ENCODE assay signal across 8 cellular contexts in genomic region chr19:47719047-47719885, GRCh38. TPM values are rescaled to one million over a fixed set of nuclear protein-coding genes. Genes with fewer than 3 reads are reported as not detected.
DNase-seq lines count a peak whose midpoint lies in the region; ATAC-seq, FAIRE-seq and TF ChIP-seq lines count a peak whose summit lies in the region.

No MANE protein-coding gene starts in this region.

- WGBS in right cardiac atrium: 15% methylated on average over 27 of the region's 27 CpGs
- WGBS in sigmoid colon, 2 donors: 38 to 54% methylated on average over 27 of the region's 27 CpGs

- H3K36me3 Mint-ChIP-seq in activated naive CD8-positive, alpha-beta T cell treated with anti-CD3 and anti-CD28 coated beads, Interleukin-2, amount 50 U/mL, for 24 hours (ENCODE audit: low read depth): peaks cover 3% of the 10 kb centered on the region

- DNase-seq in GOT3 (lab: John Stamatoyannopoulos, UW) (peak; percentile 68), amygdala (lab: John Stamatoyannopoulos, UW) (peak in 45 of 56 donors; percentile 6 to 87 (median 54)), right cardiac atrium (peak; percentile 92 to 96 (median 95)), sigmoid colon (peak; percentile 99), GM12892 (ENCODE audit: insufficient read length) (no peak)
- DNase-seq in activated CD4-positive, CD25-positive, alpha-beta regulatory T cell treated with anti-CD3 and anti-CD28 coated beads, Interleukin-2, amount 50 U/mL, for 72 hours: no peak
- no peak for DNase-seq in activated naive CD8-positive, alpha-beta T cell treated with anti-CD3 and anti-CD28 coated beads, Interleukin-2, amount 50 U/mL, for 24 hours

- peak overlapping the region; percentile 10 for H3K4me3 ChIP-seq in right cardiac atrium (ENCODE audit: low read length)
- H3K4me3 ChIP-seq in sigmoid colon: peak overlapping the region; percentile 13 to 43 (median 36)

- peak in 2 of 4 donors; percentile 45 to 70 for TF ChIP-seq EP300 in sigmoid colon (IDR thresholded peaks at IDR 0.05)

- H3K36me3 ChIP-seq in sigmoid colon: peaks cover 9 to 16% (median 13%) of the 10 kb centered on the region in 4 donors

- H3K4me1 Mint-ChIP-seq in activated naive CD8-positive, alpha-beta T cell treated with anti-CD3 and anti-CD28 coated beads, Interleukin-2, amount 50 U/mL, for 24 hours: peaks cover 3% of the 10 kb centered on the region

- no peak overlapping the region for H3K4me3 Mint-ChIP-seq in activated naive CD8-positive, alpha-beta T cell treated with anti-CD3 and anti-CD28 coated beads, Interleukin-2, amount 50 U/mL, for 24 hours

- intact Hi-C loops in right cardiac atrium (cut with DNase I) (no loop called here), sigmoid colon (cut with DNase I) (loop anchor here (1.0 to 10.0 kb wide), 2 partner anchors 24 to 444 kb away; partner anchors contain the start of gene INAFM1)

- no peak for TF ChIP-seq CTCF in sigmoid colon (IDR thresholded peaks at IDR 0.05)

- peak; percentile 87 to 91 for ATAC-seq in right cardiac atrium
- no peak for ATAC-seq in GM18873 (IDR thresholded peaks at IDR 0.05; ENCODE audit: low FRiP score, unreplicated experiment)
- no peak for ATAC-seq in activated naive CD8-positive, alpha-beta T cell treated with anti-CD3 and anti-CD28 coated beads, Interleukin-2, amount 50 U/mL, for 24 hours

- H3K9me3 Mint-ChIP-seq in activated naive CD8-positive, alpha-beta T cell treated with anti-CD3 and anti-CD28 coated beads, Interleukin-2, amount 50 U/mL, for 24 hours: no peaks in the 10 kb centered on the region

- no peak overlapping the region for H3K27ac Mint-ChIP-seq in activated naive CD8-positive, alpha-beta T cell treated with anti-CD3 and anti-CD28 coated beads, Interleukin-2, amount 50 U/mL, for 24 hours

- peak overlapping the region; percentile 78 for H3K27ac ChIP-seq in right cardiac atrium (ENCODE audit: low read length)
- H3K27ac ChIP-seq in sigmoid colon: peak overlapping the region; percentile 95 to 99 (median 97)

- TF ChIP-seq POLR2A in sigmoid colon (IDR thresholded peaks at IDR 0.05) (peak in 1 of 2 donors; percentile 25), GM12892 (IDR thresholded peaks at IDR 0.05; ENCODE audit: low read depth, low read length) (no peak)

- FAIRE-seq in GM12892 (lab: Jason Lieb, UNC): no peak

- H3K27me3 ChIP-seq in right cardiac atrium (ENCODE audit: control insufficient read depth, insufficient read depth): no peaks in the 10 kb centered on the region
- H3K27me3 ChIP-seq in sigmoid colon: no peaks in the 10 kb centered on the region

- H3K9me3 ChIP-seq in right cardiac atrium (ENCODE audit: control insufficient read depth, low read length) (no peaks in the 10 kb centered on the region), sigmoid colon (no peaks in the 10 kb centered on the region)

- peaks cover 35% of the 10 kb centered on the region for H3K27me3 Mint-ChIP-seq in activated naive CD8-positive, alpha-beta T cell treated with anti-CD3 and anti-CD28 coated beads, Interleukin-2, amount 50 U/mL, for 24 hours

- H3K4me1 ChIP-seq in right cardiac atrium (ENCODE audit: control insufficient read depth, insufficient read depth, low read length): peaks cover 14% of the 10 kb centered on the region
- H3K4me1 ChIP-seq in sigmoid colon: peaks cover 0 to 97% (median 91%) of the 10 kb centered on the region in 4 donors

RNA-seq across cellular contexts. Expression of gene EHD2, which starts 6.0 kb away (rescaled TPM):
- 10 to 100 TPM; 32.8 to 61.9 (median 49.1) TPM for total RNA-seq in right cardiac atrium
- polyA plus RNA-seq in right cardiac atrium: 34.8 TPM
- 100 to 1,000 TPM in 1 of 4 donors, 10 to 100 TPM in 3; 41.8 to 184 (median 72.4) TPM for total RNA-seq in sigmoid colon
- polyA plus RNA-seq in sigmoid colon: 10 to 100 TPM in 2 of 3 donors, 1 to 10 TPM in 1; 3.5 to 26.7 (median 10.8) TPM
- polyA plus RNA-seq in GM12892 (2012; ENCODE audit: missing spikeins): not detected

RNA-seq across cellular contexts. Expression of gene NOP53, which starts 26.1 kb away (rescaled TPM):
- total RNA-seq in right cardiac atrium (100 to 1,000 TPM; 191 to 248 (median 237) TPM), sigmoid colon (100 to 1,000 TPM; 432 to 576 (median 557) TPM)
- polyA plus RNA-seq in right cardiac atrium (322 TPM), sigmoid colon (100 to 1,000 TPM; 304 to 682 (median 589) TPM)
- 326 TPM for polyA plus RNA-seq in GM12892 (2012; ENCODE audit: missing spikeins)

RNA-seq across cellular contexts. Expression of gene SELENOW, which starts 59.2 kb away (rescaled TPM):
- total RNA-seq in right cardiac atrium (1,000 to 10,000 TPM in 2 of 4 donors, 100 to 1,000 TPM in 2; 857 to 1,126 (median 1,037) TPM), sigmoid colon (1,000 to 10,000 TPM; 1,579 to 3,138 (median 2,179) TPM)
- polyA plus RNA-seq in right cardiac atrium (1,795 TPM), sigmoid colon (100 to 1,000 TPM; 329 to 999 (median 792) TPM)
- polyA plus RNA-seq in GM12892 (2012; ENCODE audit: missing spikeins): 45.9 TPM

Comparison
In these comparisons a context has a peak if more than half of its experiments do, and no peak if none do; other contexts are left out.
1. DNase-seq: peak in GOT3 (single experiment), amygdala (45 of 56), right cardiac atrium (3 of 3) and sigmoid colon (single experiment); none in GM12892 (single experiment), activated CD4-positive, CD25-positive, alpha-beta regulatory T cell treated with anti-CD3 and anti-CD28 coated beads, Interleukin-2, amount 50 U/mL, for 72 hours (single experiment) and activated naive CD8-positive, alpha-beta T cell treated with anti-CD3 and anti-CD28 coated beads, Interleukin-2, amount 50 U/mL, for 24 hours (single experiment).
2. ATAC-seq: peak in right cardiac atrium (2 of 2); none in GM18873 (single experiment) and activated naive CD8-positive, alpha-beta T cell treated with anti-CD3 and anti-CD28 coated beads, Interleukin-2, amount 50 U/mL, for 24 hours (single experiment).